ENCODE assay signal across 8 cellular contexts in the genomic region with DNA sequence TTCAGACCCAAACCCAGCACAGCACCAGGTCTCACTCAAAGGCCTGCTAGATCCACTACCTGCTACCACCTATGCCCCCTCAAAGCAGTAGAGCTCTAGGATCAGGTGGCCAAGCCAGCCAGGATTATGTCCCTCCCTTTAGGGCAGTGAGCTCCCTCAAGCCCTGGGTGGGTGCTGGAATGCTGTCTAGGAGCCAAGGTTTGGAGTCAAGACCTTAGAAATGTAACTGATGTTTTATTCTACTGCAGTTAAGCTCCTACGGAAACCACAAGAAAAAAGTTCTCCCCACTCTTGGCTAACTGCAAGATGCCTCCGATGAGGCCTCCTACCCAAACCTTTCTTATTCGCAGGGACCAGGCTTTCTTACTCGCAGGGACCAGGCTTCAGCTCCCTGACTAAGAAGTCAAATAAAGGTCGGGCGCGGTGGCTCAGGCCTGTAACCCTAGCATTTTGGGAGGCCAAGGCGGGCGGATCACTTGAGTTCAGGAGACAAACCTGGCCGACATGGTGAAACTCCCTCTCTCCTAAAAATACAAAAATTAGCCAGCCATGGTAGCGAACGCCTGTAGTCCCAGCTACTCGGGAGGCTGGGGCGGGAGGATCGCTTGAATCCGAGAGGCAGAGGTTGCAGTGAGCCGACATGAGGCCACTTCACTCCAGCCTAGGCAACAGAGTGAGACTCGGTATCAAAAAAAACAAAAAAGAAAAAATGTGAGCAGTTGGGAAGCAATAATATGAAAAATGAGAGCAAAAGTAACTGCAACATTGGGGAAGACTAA. TPM values are rescaled to one million over a fixed set of nuclear protein-coding genes. Genes with fewer than 3 reads are reported as not detected.
DNase-seq lines count a peak whose midpoint lies in the region; ATAC-seq and TF ChIP-seq lines count a peak whose summit lies in the region.

No MANE protein-coding gene starts in this region.

- no peak overlapping the region for H3K4me2 ChIP-seq in neural progenitor cell

- H3K4me1 Mint-ChIP-seq in CD4-positive, CD25-positive, alpha-beta regulatory T cell, result peaks cover 6 to 37% (median 19%) of the 10 kb centered on the region in 4 donors
- H3K4me1 Mint-ChIP-seq in neural progenitor cell, result peaks cover 40% of the 10 kb centered on the region

- 80 to 83% methylated on average over 18 of the region's 18 CpGs for WGBS in ectodermal cell, 2 experiments

- no peaks in the 10 kb centered on the region for H3K9me3 Mint-ChIP-seq in CD4-positive, CD25-positive, alpha-beta regulatory T cell
- H3K9me3 Mint-ChIP-seq in neural progenitor cell, result peaks cover 19% of the 10 kb centered on the region

- DNase-seq in CD4-positive, CD25-positive, alpha-beta regulatory T cell, result no peak
- DNase-seq in NB4 (ENCODE audit: low read depth), result peak; percentile 35
- no peak for DNase-seq in neural progenitor cell (ENCODE audit: low spot score)
- DNase-seq in NCI-H2196 treated with DMSO at 0.1 percent for 48 hours (lab: John Stamatoyannopoulos, UW; ENCODE audit: unreplicated experiment), result no peak

- H3F3A ChIP-seq in neural progenitor cell (ENCODE audit: low read depth), result peaks cover 59% of the 10 kb centered on the region

- no peak overlapping the region for H3K9ac ChIP-seq in neural progenitor cell

- H3K27me3 Mint-ChIP-seq in CD4-positive, CD25-positive, alpha-beta regulatory T cell, result no peaks in the 10 kb centered on the region
- peaks cover 2% of the 10 kb centered on the region for H3K27me3 Mint-ChIP-seq in neural progenitor cell (ENCODE audit: insufficient read depth, low read depth)

- no peak for TF ChIP-seq CTCF in NB4 (IDR thresholded peaks at IDR 0.05; ENCODE audit: low read depth, low read length)
- TF ChIP-seq CTCF in neural progenitor cell (IDR thresholded peaks at IDR 0.05), result no peak

- no peaks in the 10 kb centered on the region for H3K36me3 Mint-ChIP-seq in CD4-positive, CD25-positive, alpha-beta regulatory T cell
- H3K36me3 Mint-ChIP-seq in neural progenitor cell, result peaks cover 12% of the 10 kb centered on the region

- H3K27ac Mint-ChIP-seq in CD4-positive, CD25-positive, alpha-beta regulatory T cell, result peak overlapping the region; percentile 98 to 100 (median 99)
- H3K27ac Mint-ChIP-seq in neural progenitor cell, result no peak overlapping the region

- H3K4me3 Mint-ChIP-seq in CD4-positive, CD25-positive, alpha-beta regulatory T cell, result peak overlapping the region in 3 of 4 donors; percentile 86 to 98 (median 94)
- no peak overlapping the region for H3K4me3 Mint-ChIP-seq in neural progenitor cell

- no peak overlapping the region for H3K27ac ChIP-seq in CD4-positive, CD25-positive, alpha-beta regulatory T cell (ENCODE audit: insufficient read depth, low read length, poor library complexity, severe bottlenecking)
- H3K27ac ChIP-seq in ectodermal cell (ENCODE audit: insufficient read depth, low read depth, low read length, poor library complexity, severe bottlenecking) (peak overlapping the region; percentile 57), neural progenitor cell (peak overlapping the region; percentile 99)

- no peaks in the 10 kb centered on the region for H3K36me3 ChIP-seq in CD4-positive, CD25-positive, alpha-beta regulatory T cell (ENCODE audit: control insufficient read depth, insufficient read depth, low read length)
- H3K36me3 ChIP-seq in ectodermal cell (ENCODE audit: control insufficient read depth, insufficient read depth, low read length) (no peaks in the 10 kb centered on the region), neural progenitor cell (no peaks in the 10 kb centered on the region)

- H3K79me2 ChIP-seq in neural progenitor cell (ENCODE audit: low read depth), result no peaks in the 10 kb centered on the region

- ATAC-seq in CD4-positive, CD25-positive, alpha-beta regulatory T cell (ENCODE audit: low read depth in 2 of 2), result no peak
- ATAC-seq in HG03159 (IDR thresholded peaks at IDR 0.05; ENCODE audit: unreplicated experiment), result no peak
- no peak for ATAC-seq in GM21717 (IDR thresholded peaks at IDR 0.05; ENCODE audit: unreplicated experiment)
- no peak for ATAC-seq in GM18519 (IDR thresholded peaks at IDR 0.05; ENCODE audit: low FRiP score, unreplicated experiment)

- H2AFZ ChIP-seq in neural progenitor cell (replicated peaks), result no peak overlapping the region

- H4K20me1 ChIP-seq in neural progenitor cell (ENCODE audit: low read depth), result no peaks in the 10 kb centered on the region

- peaks cover 31% of the 10 kb centered on the region for H3K4me1 ChIP-seq in CD4-positive, CD25-positive, alpha-beta regulatory T cell (ENCODE audit: control insufficient read depth, insufficient read depth, low read length, poor library complexity, severe bottlenecking)
- H3K4me1 ChIP-seq in ectodermal cell (ENCODE audit: control insufficient read depth, insufficient read depth, low read length) (peaks cover 20% of the 10 kb centered on the region), neural progenitor cell (peaks cover 5% of the 10 kb centered on the region)

- no peaks in the 10 kb centered on the region for H3K27me3 ChIP-seq in CD4-positive, CD25-positive, alpha-beta regulatory T cell (ENCODE audit: control insufficient read depth, insufficient read depth, low read length)
- H3K27me3 ChIP-seq in ectodermal cell (ENCODE audit: control insufficient read depth, insufficient read depth, low read length, poor library complexity, severe bottlenecking), result no peaks in the 10 kb centered on the region
- H3K27me3 ChIP-seq in neural progenitor cell, result no peaks in the 10 kb centered on the region

- H3K4me3 ChIP-seq in CD4-positive, CD25-positive, alpha-beta regulatory T cell (ENCODE audit: low read depth, low read length), result peak overlapping the region; percentile 78
- H3K4me3 ChIP-seq in NB4 (ENCODE audit: low read depth, low read length) (peak overlapping the region; percentile 30), ectodermal cell (ENCODE audit: insufficient read depth, low read depth, low read length) (no peak overlapping the region), neural progenitor cell (no peak overlapping the region)

- no peaks in the 10 kb centered on the region for H3K9me3 ChIP-seq in CD4-positive, CD25-positive, alpha-beta regulatory T cell (ENCODE audit: control insufficient read depth in 2 of 2, low read length in 2 of 2)
- no peaks in the 10 kb centered on the region for H3K9me3 ChIP-seq in ectodermal cell (ENCODE audit: control insufficient read depth, low read length)
- no peaks in the 10 kb centered on the region for H3K9me3 ChIP-seq in neural progenitor cell (ENCODE audit: low read depth)

- TF ChIP-seq POLR2A in NB4 (IDR thresholded peaks at IDR 0.05; ENCODE audit: extremely low read depth, insufficient read length), result no peak

RNA-seq across cellular contexts. Expression of a gene that starts 31.8 kb away (rescaled TPM):
- total RNA-seq in CD4-positive, CD25-positive, alpha-beta regulatory T cell, result 2.5 TPM
- polyA plus RNA-seq in CD4-positive, CD25-positive, alpha-beta regulatory T cell, result 1 to 10 TPM; 1.3 to 4.1 (median 1.6) TPM
- polyA plus RNA-seq in ectodermal cell (2013, experiment 1 of 4), result 11.1 TPM
- 12.0 TPM for polyA plus RNA-seq in ectodermal cell (2013, experiment 2 of 4)
- polyA plus RNA-seq in ectodermal cell (2013, experiment 3 of 4), result 13.9 TPM
- polyA plus RNA-seq in ectodermal cell (2013, experiment 4 of 4), result 12.9 TPM
- 9.2 and 18.6 TPM in 2 replicates for total RNA-seq in neural progenitor cell (ENCODE audit: low replicate concordance)

Comparison
In these comparisons a context has a peak if more than half of its experiments do, and no peak if none do; other contexts are left out.
1. H3K4me3 ChIP-seq: peak in CD4-positive, CD25-positive, alpha-beta regulatory T cell (single experiment) and NB4 (single experiment); none in ectodermal cell (single experiment) and neural progenitor cell (single experiment).